9 cellular contexts compared by ENCODE assay signal in the genomic region with DNA sequence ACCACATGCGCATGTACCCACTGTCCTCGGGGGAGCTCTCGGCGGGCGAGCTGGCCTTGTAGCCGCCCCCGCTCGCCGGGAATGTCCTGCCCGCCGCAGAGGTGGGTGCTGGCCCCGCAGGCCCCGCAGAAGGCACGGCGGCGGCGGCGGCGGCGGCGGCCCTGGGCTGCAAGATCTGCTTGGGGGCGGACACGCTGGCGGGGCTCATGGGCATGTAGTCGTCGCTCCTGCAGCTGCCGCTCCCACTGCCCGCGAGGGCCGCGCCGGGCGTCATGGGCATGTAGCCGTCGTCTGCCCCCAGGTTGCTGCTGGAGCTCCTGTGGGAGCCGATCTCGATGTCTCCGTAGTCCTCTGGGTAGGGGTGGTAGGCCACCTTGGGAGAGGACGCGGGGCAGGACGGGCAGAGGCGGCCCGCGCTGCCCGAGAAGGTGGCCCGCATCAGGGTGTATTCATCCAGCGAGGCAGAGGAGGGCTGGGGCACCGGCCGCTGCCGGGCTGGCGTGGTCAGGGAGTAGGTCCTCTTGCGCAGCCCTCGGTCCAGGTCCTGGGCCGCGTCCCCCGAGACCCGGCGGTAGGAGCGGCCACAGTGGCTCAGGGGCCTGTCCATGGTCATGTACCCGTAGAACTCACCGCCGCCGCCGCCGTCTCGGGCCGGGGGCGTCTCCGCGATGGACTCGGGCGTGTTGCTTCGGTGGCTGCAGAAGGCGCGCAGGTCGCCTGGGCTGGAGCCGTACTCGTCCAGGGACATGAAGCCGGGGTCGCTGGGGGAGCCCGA. TPM values are rescaled to one million over a fixed set of nuclear protein-coding genes. Genes with fewer than 3 reads are reported as not detected.
DNase-seq lines count a peak whose midpoint lies in the region; ATAC-seq and TF ChIP-seq lines count a peak whose summit lies in the region.
"Had no signal": no experiment of that assay in that cellular context is flagged by ENCODE, and none has a peak within 500 bp of the region (broad histone marks: within the 10 kb centered on the region; RNA-seq: fewer than 3 reads in every experiment).

No MANE protein-coding gene starts in this region.

- H3K4me1 ChIP-seq in lung (ENCODE audit: control insufficient read depth in 2 of 2, insufficient read depth in 2 of 2, low read length in 2 of 2) (peaks cover 4 to 30% of the 10 kb centered on the region in 2 donors), tibial nerve (peaks cover 0 to 70% (median 27%) of the 10 kb centered on the region in 4 donors)

- H3K27ac Mint-ChIP-seq in chondrocyte (ENCODE audit: unreplicated experiment): peak overlapping the region; percentile 86

- no peaks in the 10 kb centered on the region for H3K9me3 ChIP-seq in lung (ENCODE audit: control insufficient read depth in 2 of 2, insufficient read depth in 1 of 2, low read length in 1 of 2)
- no peaks in the 10 kb centered on the region for H3K9me3 ChIP-seq in tibial nerve

- H3K36me3 ChIP-seq in lung (ENCODE audit: control insufficient read depth in 2 of 2, insufficient read depth in 2 of 2, low read length in 2 of 2) (peaks cover 27 to 33% of the 10 kb centered on the region in 2 donors), tibial nerve (peaks cover 6 to 36% (median 19%) of the 10 kb centered on the region in 3 donors)

- H3K9me3 Mint-ChIP-seq in chondrocyte (ENCODE audit: low read depth): no peaks in the 10 kb centered on the region
- H3K9me3 Mint-ChIP-seq: activated naive CD4-positive, alpha-beta T cell treated with anti-CD3 and anti-CD28 coated beads, Interleukin-2, amount 10 ng/mL, durations not matched to agents 7 days and 5 days had no signal

- H3K4me3 ChIP-seq in lung (peak overlapping the region; percentile 80), tibial nerve (peak overlapping the region; percentile 36 to 83 (median 63))

- peaks cover 44% of the 10 kb centered on the region for H3K4me1 Mint-ChIP-seq in chondrocyte (ENCODE audit: low read depth)

- 72 to 85% methylated on average over 71 to 81 of the region's 81 CpGs for WGBS in lung, 2 donors
- 55 to 65% methylated on average over 32 to 57 of the region's 81 CpGs for WGBS in tibial nerve, 2 donors

- DNase-seq in activated gamma-delta T cell (lab: John Stamatoyannopoulos, UW) (peak; percentile 29), activated gamma-delta T cell treated with Interleukin-2 at 50 U/mL for 16 hours (no peak), chondrocyte (ENCODE audit: low spot score) (no peak), lung (ENCODE audit: low spot score) (no peak), tibial nerve (ENCODE audit: low spot score in 2 of 2) (no peak), GM10266 (ENCODE audit: extremely low spot score) (no peak)

- H3K27me3 Mint-ChIP-seq in chondrocyte (ENCODE audit: low read depth): no peaks in the 10 kb centered on the region

- ATAC-seq in lung (ENCODE audit: insufficient read depth, low FRiP score): no peak
- ATAC-seq in GM18505 (IDR thresholded peaks at IDR 0.05; ENCODE audit: unreplicated experiment): no peak
- ATAC-seq in GM18498 (IDR thresholded peaks at IDR 0.05; ENCODE audit: unreplicated experiment): no peak

- peak in 1 of 2 donors; percentile 8 for TF ChIP-seq EP300 in tibial nerve (IDR thresholded peaks at IDR 0.05)

- H3K27me3 ChIP-seq in lung (ENCODE audit: control insufficient read depth, insufficient read depth): no peaks in the 10 kb centered on the region
- H3K27me3 ChIP-seq in tibial nerve: no peaks in the 10 kb centered on the region

- peaks cover 15% of the 10 kb centered on the region for H3K36me3 Mint-ChIP-seq in chondrocyte (ENCODE audit: low read depth)

- TF ChIP-seq CTCF in chondrocyte (IDR thresholded peaks at IDR 0.05) (no peak), lung (IDR thresholded peaks at IDR 0.05; ENCODE audit: control extremely low read depth, extremely low read depth) (no peak), tibial nerve (IDR thresholded peaks at IDR 0.05) (no peak), GM10266 (IDR thresholded peaks at IDR 0.05; ENCODE audit: control insufficient read depth, insufficient read depth, low read depth, missing control alignments) (no peak)

- H3K4me3 Mint-ChIP-seq in chondrocyte (ENCODE audit: unreplicated experiment): peak overlapping the region; percentile 83

- no peak for TF ChIP-seq POLR2A in tibial nerve (IDR thresholded peaks at IDR 0.05)
- TF ChIP-seq POLR2A in GM18505 (IDR thresholded peaks at IDR 0.05; ENCODE audit: borderline replicate concordance, extremely low read depth, insufficient read depth, insufficient read length): no peak

- peak overlapping the region in 1 of 2 donors; percentile 82 for H3K27ac ChIP-seq in lung (ENCODE audit: low read depth in 1 of 2, low read length in 1 of 2)
- peak overlapping the region; percentile 49 to 83 (median 70) for H3K27ac ChIP-seq in tibial nerve

RNA-seq across cellular contexts. Expression of a gene that starts 2.4 kb away (rescaled TPM):
- total RNA-seq in chondrocyte: 25.8 to 43.5 TPM (median 42.9 TPM) in 3 replicates
- 10 to 100 TPM; 12.9 to 27.1 TPM for total RNA-seq in lung
- polyA plus RNA-seq in lung: 10 to 100 TPM in 1 of 2 donors, 1 to 10 TPM in 1; 6.8 to 17.9 TPM
- 10 to 100 TPM; 38.3 to 60.9 (median 42.4) TPM for total RNA-seq in tibial nerve
